In the genomic region with DNA sequence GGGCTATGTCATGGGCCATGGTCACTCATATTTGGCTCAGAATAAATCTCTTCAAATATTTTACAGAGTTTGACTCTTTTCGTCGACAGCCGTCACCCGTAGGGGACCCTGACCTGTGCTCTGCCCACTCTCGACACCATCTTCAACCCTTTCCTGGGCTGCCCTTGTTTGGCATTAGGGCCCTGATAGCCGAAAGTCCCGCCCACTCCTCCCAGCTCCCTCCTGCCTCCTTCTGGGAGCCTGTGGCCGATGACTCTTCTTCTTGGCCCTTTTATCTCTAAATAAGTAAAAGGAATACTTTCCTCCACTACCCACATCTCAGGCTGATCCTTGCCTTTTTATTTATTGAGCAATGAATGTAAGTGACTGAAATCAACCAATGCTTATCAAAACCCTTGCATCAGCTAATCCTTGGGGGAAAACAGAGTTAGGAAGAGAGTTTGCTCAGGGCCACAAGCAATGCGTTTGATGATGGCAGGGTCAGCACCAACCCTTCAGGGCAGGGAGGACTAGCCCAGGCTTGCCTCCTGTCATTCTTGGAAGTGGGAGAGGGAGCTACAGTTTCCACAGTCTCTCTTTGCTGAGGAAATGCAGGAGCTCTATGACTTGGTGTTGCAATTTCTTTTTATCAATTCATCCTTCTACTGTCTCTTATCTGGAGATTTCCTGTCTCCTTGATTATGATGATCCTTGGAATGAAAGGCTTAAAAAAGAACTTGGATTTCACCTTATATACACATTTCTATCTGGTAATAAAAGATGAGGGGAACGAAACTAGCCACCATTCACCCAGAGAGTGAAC, we compare ENCODE assay signal across 2 cellular contexts.
TF ChIP-seq lines count a peak whose summit lies in the region.

No MANE protein-coding gene starts in this region.

TF ChIP-seq in GM23338, 12 proteins besides CTCF, POLR2A, EP300 and RAD21 (continued from another document):
- TF ChIP-seq, protein P1, sequence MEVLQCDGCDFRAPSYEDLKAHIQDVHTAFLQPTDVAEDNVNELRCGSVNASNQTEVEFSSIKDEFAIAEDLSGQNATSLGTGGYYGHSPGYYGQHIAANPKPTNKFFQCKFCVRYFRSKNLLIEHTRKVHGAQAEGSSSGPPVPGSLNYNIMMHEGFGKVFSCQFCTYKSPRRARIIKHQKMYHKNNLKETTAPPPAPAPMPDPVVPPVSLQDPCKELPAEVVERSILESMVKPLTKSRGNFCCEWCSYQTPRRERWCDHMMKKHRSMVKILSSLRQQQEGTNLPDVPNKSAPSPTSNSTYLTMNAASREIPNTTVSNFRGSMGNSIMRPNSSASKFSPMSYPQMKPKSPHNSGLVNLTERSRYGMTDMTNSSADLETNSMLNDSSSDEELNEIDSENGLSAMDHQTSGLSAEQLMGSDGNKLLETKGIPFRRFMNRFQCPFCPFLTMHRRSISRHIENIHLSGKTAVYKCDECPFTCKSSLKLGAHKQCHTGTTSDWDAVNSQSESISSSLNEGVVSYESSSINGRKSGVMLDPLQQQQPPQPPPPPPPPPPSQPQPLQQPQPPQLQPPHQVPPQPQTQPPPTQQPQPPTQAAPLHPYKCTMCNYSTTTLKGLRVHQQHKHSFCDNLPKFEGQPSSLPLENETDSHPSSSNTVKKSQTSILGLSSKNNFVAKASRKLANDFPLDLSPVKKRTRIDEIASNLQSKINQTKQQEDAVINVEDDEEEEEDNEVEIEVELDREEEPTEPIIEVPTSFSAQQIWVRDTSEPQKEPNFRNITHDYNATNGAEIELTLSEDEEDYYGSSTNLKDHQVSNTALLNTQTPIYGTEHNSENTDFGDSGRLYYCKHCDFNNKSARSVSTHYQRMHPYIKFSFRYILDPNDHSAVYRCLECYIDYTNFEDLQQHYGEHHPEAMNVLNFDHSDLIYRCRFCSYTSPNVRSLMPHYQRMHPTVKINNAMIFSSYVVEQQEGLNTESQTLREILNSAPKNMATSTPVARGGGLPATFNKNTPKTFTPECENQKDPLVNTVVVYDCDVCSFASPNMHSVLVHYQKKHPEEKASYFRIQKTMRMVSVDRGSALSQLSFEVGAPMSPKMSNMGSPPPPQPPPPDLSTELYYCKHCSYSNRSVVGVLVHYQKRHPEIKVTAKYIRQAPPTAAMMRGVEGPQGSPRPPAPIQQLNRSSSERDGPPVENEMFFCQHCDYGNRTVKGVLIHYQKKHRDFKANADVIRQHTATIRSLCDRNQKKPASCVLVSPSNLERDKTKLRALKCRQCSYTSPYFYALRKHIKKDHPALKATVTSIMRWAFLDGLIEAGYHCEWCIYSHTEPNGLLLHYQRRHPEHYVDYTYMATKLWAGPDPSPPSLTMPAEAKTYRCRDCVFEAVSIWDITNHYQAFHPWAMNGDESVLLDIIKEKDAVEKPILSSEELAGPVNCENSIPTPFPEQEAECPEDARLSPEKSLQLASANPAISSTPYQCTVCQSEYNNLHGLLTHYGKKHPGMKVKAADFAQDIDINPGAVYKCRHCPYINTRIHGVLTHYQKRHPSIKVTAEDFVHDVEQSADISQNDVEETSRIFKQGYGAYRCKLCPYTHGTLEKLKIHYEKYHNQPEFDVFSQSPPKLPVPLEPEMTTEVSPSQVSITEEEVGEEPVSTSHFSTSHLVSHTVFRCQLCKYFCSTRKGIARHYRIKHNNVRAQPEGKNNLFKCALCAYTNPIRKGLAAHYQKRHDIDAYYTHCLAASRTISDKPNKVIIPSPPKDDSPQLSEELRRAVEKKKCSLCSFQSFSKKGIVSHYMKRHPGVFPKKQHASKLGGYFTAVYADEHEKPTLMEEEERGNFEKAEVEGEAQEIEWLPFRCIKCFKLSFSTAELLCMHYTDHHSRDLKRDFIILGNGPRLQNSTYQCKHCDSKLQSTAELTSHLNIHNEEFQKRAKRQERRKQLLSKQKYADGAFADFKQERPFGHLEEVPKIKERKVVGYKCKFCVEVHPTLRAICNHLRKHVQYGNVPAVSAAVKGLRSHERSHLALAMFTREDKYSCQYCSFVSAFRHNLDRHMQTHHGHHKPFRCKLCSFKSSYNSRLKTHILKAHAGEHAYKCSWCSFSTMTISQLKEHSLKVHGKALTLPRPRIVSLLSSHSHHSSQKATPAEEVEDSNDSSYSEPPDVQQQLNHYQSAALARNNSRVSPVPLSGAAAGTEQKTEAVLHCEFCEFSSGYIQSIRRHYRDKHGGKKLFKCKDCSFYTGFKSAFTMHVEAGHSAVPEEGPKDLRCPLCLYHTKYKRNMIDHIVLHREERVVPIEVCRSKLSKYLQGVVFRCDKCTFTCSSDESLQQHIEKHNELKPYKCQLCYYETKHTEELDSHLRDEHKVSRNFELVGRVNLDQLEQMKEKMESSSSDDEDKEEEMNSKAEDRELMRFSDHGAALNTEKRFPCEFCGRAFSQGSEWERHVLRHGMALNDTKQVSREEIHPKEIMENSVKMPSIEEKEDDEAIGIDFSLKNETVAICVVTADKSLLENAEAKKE (CRISPR knock-in tag; IDR thresholded peaks at IDR 0.05) = no peak
- TF ChIP-seq, protein P2, sequence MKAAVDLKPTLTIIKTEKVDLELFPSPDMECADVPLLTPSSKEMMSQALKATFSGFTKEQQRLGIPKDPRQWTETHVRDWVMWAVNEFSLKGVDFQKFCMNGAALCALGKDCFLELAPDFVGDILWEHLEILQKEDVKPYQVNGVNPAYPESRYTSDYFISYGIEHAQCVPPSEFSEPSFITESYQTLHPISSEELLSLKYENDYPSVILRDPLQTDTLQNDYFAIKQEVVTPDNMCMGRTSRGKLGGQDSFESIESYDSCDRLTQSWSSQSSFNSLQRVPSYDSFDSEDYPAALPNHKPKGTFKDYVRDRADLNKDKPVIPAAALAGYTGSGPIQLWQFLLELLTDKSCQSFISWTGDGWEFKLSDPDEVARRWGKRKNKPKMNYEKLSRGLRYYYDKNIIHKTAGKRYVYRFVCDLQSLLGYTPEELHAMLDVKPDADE (IDR thresholded peaks at IDR 0.05) = no peak
- TF ChIP-seq EZH2phosphoT487 (IDR thresholded peaks at IDR 0.05; ENCODE audit: unreplicated experiment) = no peak
- no peak for TF ChIP-seq STAT1 (IDR thresholded peaks at IDR 0.05; ENCODE audit: unreplicated experiment)
- TF ChIP-seq REST (IDR thresholded peaks at IDR 0.05; ENCODE audit: unreplicated experiment) = no peak
- no peak for TF ChIP-seq NANOG (IDR thresholded peaks at IDR 0.05; ENCODE audit: borderline replicate concordance)

TF ChIP-seq in WTC11, 78 proteins besides CTCF, POLR2A, EP300 and RAD21 (continued from another document):
- TF ChIP-seq, protein P3, sequence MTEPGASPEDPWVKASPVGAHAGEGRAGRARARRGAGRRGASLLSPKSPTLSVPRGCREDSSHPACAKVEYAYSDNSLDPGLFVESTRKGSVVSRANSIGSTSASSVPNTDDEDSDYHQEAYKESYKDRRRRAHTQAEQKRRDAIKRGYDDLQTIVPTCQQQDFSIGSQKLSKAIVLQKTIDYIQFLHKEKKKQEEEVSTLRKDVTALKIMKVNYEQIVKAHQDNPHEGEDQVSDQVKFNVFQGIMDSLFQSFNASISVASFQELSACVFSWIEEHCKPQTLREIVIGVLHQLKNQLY (CRISPR knock-in tag; IDR thresholded peaks at IDR 0.05) = no peak
- TF ChIP-seq, protein P4, sequence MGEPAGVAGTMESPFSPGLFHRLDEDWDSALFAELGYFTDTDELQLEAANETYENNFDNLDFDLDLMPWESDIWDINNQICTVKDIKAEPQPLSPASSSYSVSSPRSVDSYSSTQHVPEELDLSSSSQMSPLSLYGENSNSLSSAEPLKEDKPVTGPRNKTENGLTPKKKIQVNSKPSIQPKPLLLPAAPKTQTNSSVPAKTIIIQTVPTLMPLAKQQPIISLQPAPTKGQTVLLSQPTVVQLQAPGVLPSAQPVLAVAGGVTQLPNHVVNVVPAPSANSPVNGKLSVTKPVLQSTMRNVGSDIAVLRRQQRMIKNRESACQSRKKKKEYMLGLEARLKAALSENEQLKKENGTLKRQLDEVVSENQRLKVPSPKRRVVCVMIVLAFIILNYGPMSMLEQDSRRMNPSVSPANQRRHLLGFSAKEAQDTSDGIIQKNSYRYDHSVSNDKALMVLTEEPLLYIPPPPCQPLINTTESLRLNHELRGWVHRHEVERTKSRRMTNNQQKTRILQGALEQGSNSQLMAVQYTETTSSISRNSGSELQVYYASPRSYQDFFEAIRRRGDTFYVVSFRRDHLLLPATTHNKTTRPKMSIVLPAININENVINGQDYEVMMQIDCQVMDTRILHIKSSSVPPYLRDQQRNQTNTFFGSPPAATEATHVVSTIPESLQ (CRISPR knock-in tag; IDR thresholded peaks at IDR 0.05) = no peak
- TF ChIP-seq SOX15 (CRISPR knock-in tag; IDR thresholded peaks at IDR 0.05) (no peak), MAX (CRISPR knock-in tag; IDR thresholded peaks at IDR 0.05) (no peak)
TF ChIP-seq in WTC11: peak in this region for 0.
